Comparison of ENCODE assay signal across 27 cellular contexts in the genomic region with DNA sequence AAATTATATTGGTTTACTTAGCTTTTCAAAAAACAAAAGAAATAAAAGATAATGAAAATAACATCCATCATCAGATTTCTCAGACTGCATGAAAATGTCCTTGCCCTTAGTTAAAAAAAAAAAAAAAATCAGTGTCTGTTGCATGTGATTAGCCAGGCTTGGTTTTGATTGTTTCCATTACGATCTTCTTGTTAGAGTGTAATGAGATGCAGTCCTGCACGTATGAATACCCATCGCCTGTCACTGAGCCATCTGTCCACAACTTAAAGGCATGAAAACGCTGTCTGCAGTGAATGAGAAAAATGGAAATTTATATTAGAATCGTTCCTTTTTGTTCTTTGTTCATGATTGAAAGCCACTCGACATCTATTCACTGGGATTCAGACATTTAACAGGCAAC.
"Had no signal": no experiment of that assay in that cellular context is flagged by ENCODE, and none has a peak within 500 bp of the region (broad histone marks: within the 10 kb centered on the region; RNA-seq: fewer than 3 reads in every experiment).

No MANE protein-coding gene starts in this region.

- H3K9me3 Mint-ChIP-seq: activated T-cell treated with anti-CD3 and anti-CD28 coated beads, Interleukin-2, amount 50 U/mL, for 4 hours; neural crest cell; stimulated activated naive CD8-positive, alpha-beta T cell treated with anti-CD3 and anti-CD28 coated beads, Interleukin-15, Interleukin-2, amounts not matched to agents 100 ng/mL and 50 ng/mL, for 24 hours had no signal

- H3K9me3 ChIP-seq: esophagus squamous epithelium, gastrocnemius medialis, pancreas, prostate gland, sigmoid colon, thoracic aorta had no signal

- H3K27me3 Mint-ChIP-seq: activated B cell treated with CpG ODN at 0.5 μM for 24 hours; activated CD8-positive, alpha-beta T cell treated with anti-CD3 and anti-CD28 coated beads for 36 hours; activated T-helper 17 cell treated with anti-CD3 and anti-CD28 coated beads, Interleukin-2, amount 50 U/mL, for 72 hours; effector memory CD8-positive, alpha-beta T cell; naive thymus-derived CD4-positive, alpha-beta T cell; stimulated activated naive CD8-positive, alpha-beta T cell treated with anti-CD3 and anti-CD28 coated beads, Interleukin-15, Interleukin-2, amounts not matched to agents 100 ng/mL and 50 ng/mL, for 24 hours had no signal

- DNase-seq: activated B cell treated with CpG ODN at 0.5 μM for 24 hours; activated CD4-positive, alpha-beta T cell treated with anti-CD3 and anti-CD28 coated beads, Interleukin-2, amount 50 U/mL, for 1 hour; activated CD8-positive, alpha-beta T cell treated with anti-CD3 and anti-CD28 coated beads for 36 hours; activated gamma-delta T cell treated with Interleukin-2 at 50 U/mL for 16 hours; activated naive CD4-positive, alpha-beta T cell treated with anti-CD3 and anti-CD28 coated beads, Interleukin-2, amount 50 U/mL, for 16 hours; activated T-cell treated with anti-CD3 and anti-CD28 coated beads, Interleukin-2, amount 50 U/mL, for 4 hours; amniotic stem cell; caudate nucleus; cortex of kidney; effector memory CD8-positive, alpha-beta T cell; esophagus squamous epithelium; gastrocnemius medialis; midbrain; naive thymus-derived CD4-positive, alpha-beta T cell; nucleus accumbens; pancreas; sigmoid colon; small intestine; stimulated activated CD4-positive, alpha-beta T cell treated with anti-CD3 and anti-CD28 coated beads, Interleukin-4, amount 100 ng/mL, for 24 hours; trophoblast cell had no signal

- H3K27ac Mint-ChIP-seq: activated B cell treated with CpG ODN at 0.5 μM for 24 hours; activated CD8-positive, alpha-beta T cell treated with anti-CD3 and anti-CD28 coated beads for 36 hours; activated T-helper 17 cell treated with anti-CD3 and anti-CD28 coated beads, Interleukin-2, amount 50 U/mL, for 72 hours; effector memory CD8-positive, alpha-beta T cell; naive thymus-derived CD4-positive, alpha-beta T cell; stimulated activated effector memory CD8-positive, alpha-beta T cell treated with anti-CD3 and anti-CD28 coated beads, Interleukin-12 subunit alpha, Interleukin-12 subunit beta, amount 100 ng/mL, for 72 hours; stimulated activated naive CD8-positive, alpha-beta T cell treated with anti-CD3 and anti-CD28 coated beads, Interleukin-15, Interleukin-2, amounts not matched to agents 100 ng/mL and 50 ng/mL, for 24 hours had no signal

- ATAC-seq: activated CD8-positive, alpha-beta T cell treated with anti-CD3 and anti-CD28 coated beads for 36 hours; activated T-cell treated with anti-CD3 and anti-CD28 coated beads, Interleukin-2, amount 50 U/mL, for 4 hours; activated T-helper 17 cell treated with anti-CD3 and anti-CD28 coated beads, Interleukin-2, amount 50 U/mL, for 72 hours; effector memory CD8-positive, alpha-beta T cell; gastrocnemius medialis; naive thymus-derived CD4-positive, alpha-beta T cell; pancreas; stimulated activated effector memory CD8-positive, alpha-beta T cell treated with anti-CD3 and anti-CD28 coated beads, Interleukin-12 subunit alpha, Interleukin-12 subunit beta, amount 100 ng/mL, for 72 hours had no signal

- H3K4me3 ChIP-seq: esophagus squamous epithelium, gastrocnemius medialis, hepatocyte, pancreas, prostate gland, sigmoid colon, thoracic aorta had no signal

- H3K36me3 Mint-ChIP-seq: naive thymus-derived CD4-positive, alpha-beta T cell; stimulated activated effector memory CD8-positive, alpha-beta T cell treated with anti-CD3 and anti-CD28 coated beads, Interleukin-12 subunit alpha, Interleukin-12 subunit beta, amount 100 ng/mL, for 72 hours had no signal

- H3K4me3 Mint-ChIP-seq: activated B cell treated with CpG ODN at 0.5 μM for 24 hours; activated CD8-positive, alpha-beta T cell treated with anti-CD3 and anti-CD28 coated beads for 36 hours; activated T-cell treated with anti-CD3 and anti-CD28 coated beads, Interleukin-2, amount 50 U/mL, for 4 hours; activated T-helper 17 cell treated with anti-CD3 and anti-CD28 coated beads, Interleukin-2, amount 50 U/mL, for 72 hours; effector memory CD8-positive, alpha-beta T cell; naive thymus-derived CD4-positive, alpha-beta T cell; neural crest cell; stimulated activated effector memory CD8-positive, alpha-beta T cell treated with anti-CD3 and anti-CD28 coated beads, Interleukin-12 subunit alpha, Interleukin-12 subunit beta, amount 100 ng/mL, for 72 hours; stimulated activated naive CD8-positive, alpha-beta T cell treated with anti-CD3 and anti-CD28 coated beads, Interleukin-15, Interleukin-2, amounts not matched to agents 100 ng/mL and 50 ng/mL, for 24 hours had no signal

- H3K4me1 Mint-ChIP-seq: activated B cell treated with CpG ODN at 0.5 μM for 24 hours; activated T-helper 17 cell treated with anti-CD3 and anti-CD28 coated beads, Interleukin-2, amount 50 U/mL, for 72 hours; naive thymus-derived CD4-positive, alpha-beta T cell; stimulated activated effector memory CD8-positive, alpha-beta T cell treated with anti-CD3 and anti-CD28 coated beads, Interleukin-12 subunit alpha, Interleukin-12 subunit beta, amount 100 ng/mL, for 72 hours had no signal

- H3K36me3 ChIP-seq: esophagus squamous epithelium, gastrocnemius medialis, pancreas, prostate gland, sigmoid colon, thoracic aorta had no signal

- H3K27ac ChIP-seq: esophagus squamous epithelium, gastrocnemius medialis, hepatocyte, pancreas, prostate gland, sigmoid colon, thoracic aorta had no signal
